In the genomic region with DNA sequence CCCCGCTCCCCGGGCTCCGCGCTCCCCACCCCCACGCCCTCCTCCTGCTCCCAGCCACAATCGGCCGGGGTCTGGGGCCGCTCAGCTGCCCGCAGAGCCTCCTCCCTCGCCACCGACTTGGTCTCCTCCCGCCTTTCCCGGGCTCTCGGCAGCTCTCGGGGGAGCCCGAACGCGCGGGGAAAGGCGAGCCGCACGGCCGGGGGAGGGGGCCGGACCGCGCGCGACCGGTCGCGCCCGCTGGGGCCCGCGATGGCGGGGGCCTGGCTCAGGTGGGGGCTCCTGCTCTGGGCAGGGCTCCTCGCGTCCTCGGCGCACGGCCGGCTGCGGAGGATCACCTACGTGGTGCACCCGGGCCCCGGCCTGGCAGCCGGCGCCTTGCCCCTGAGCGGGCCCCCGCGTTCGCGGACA, we compare ENCODE assay signal across 8 cellular contexts. TPM values are rescaled to one million over a fixed set of nuclear protein-coding genes. Genes with fewer than 3 reads are reported as not detected.
A peak's percentile ranks its signal among the peaks of the same experiment; 100 is the strongest.
DNase-seq lines count a peak whose midpoint lies in the region; ATAC-seq and TF ChIP-seq lines count a peak whose summit lies in the region.

No MANE protein-coding gene starts in this region.

- no peaks in the 10 kb centered on the region for H3K36me3 ChIP-seq in gastroesophageal sphincter

- DNase-seq in T-helper 17 cell, result peak in 1 of 3 donors; percentile 11
- no peak for DNase-seq in retinal pigment epithelial cell (ENCODE audit: low read depth)
- DNase-seq in activated T-helper 1 cell treated with anti-CD3 and anti-CD28 coated beads, Interleukin-12 subunit alpha, Interleukin-12 subunit beta, Interleukin-2, Interleukin-4 antibody, amounts not matched to agents 30 ng/mL and 10 ng/mL and 1 ng/mL, durations not matched to agents 14 hours and 24 hours and 36 hours (ENCODE audit: low spot score), result no peak
- DNase-seq in NCI-H2107 treated with DMSO at 0.1 percent for 48 hours (lab: John Stamatoyannopoulos, UW; ENCODE audit: unreplicated experiment), result no peak
- DNase-seq in NCI-H524 (lab: John Stamatoyannopoulos, UW), result no peak

- TF ChIP-seq CTCF in gastroesophageal sphincter (IDR thresholded peaks at IDR 0.05), result no peak
- no peak for TF ChIP-seq CTCF in retinal pigment epithelial cell (conservative IDR thresholded peaks at IDR 0.05; ENCODE audit: low read depth, low read length)

- H3K4me3 ChIP-seq in gastroesophageal sphincter (peak overlapping the region; percentile 77 to 96), retinal pigment epithelial cell (ENCODE audit: low read length) (peak overlapping the region; percentile 73)

- H3K4me1 ChIP-seq in gastroesophageal sphincter, result peaks cover 0 to 32% (median 0%) of the 10 kb centered on the region in 3 donors

- no peak for TF ChIP-seq POLR2A in gastroesophageal sphincter (IDR thresholded peaks at IDR 0.05)

- H3K27ac ChIP-seq in gastroesophageal sphincter, result peak overlapping the region; percentile 83 to 95 (median 92)

- peaks cover 8% of the 10 kb centered on the region for H3K4me1 Mint-ChIP-seq in T-helper 17 cell
- peaks cover 3% of the 10 kb centered on the region for H3K4me1 Mint-ChIP-seq in activated T-helper 1 cell treated with anti-CD3 and anti-CD28 coated beads, Interleukin-12 subunit alpha, Interleukin-12 subunit beta, Interleukin-2, Interleukin-4 antibody, amounts not matched to agents 30 ng/mL and 10 ng/mL and 1 ng/mL, durations not matched to agents 14 hours and 24 hours and 36 hours (ENCODE audit: low read depth)

- ATAC-seq in GM18517 (IDR thresholded peaks at IDR 0.05; ENCODE audit: unreplicated experiment) (peak; percentile 23), HG02678 (IDR thresholded peaks at IDR 0.05; ENCODE audit: unreplicated experiment) (peak; percentile 22), T-helper 17 cell (peak; percentile 2), gastroesophageal sphincter (peak; percentile 42)

- intact Hi-C loops in activated T-helper 1 cell treated with anti-CD3 and anti-CD28 coated beads, Interleukin-12 subunit alpha, Interleukin-12 subunit beta, Interleukin-2, Interleukin-4 antibody, amounts not matched to agents 30 ng/mL and 10 ng/mL and 1 ng/mL, durations not matched to agents 14 hours and 24 hours and 36 hours (cut with micrococcal nuclease), result loop anchor here (2.0 to 5.0 kb wide), 4 partner anchors 174 to 652 kb away; a partner anchor contains a TSS

- H3K9me3 Mint-ChIP-seq in activated T-helper 1 cell treated with anti-CD3 and anti-CD28 coated beads, Interleukin-12 subunit alpha, Interleukin-12 subunit beta, Interleukin-2, Interleukin-4 antibody, amounts not matched to agents 30 ng/mL and 10 ng/mL and 1 ng/mL, durations not matched to agents 14 hours and 24 hours and 36 hours, result no peaks in the 10 kb centered on the region

- no peaks in the 10 kb centered on the region for H3K27me3 ChIP-seq in gastroesophageal sphincter

- peak overlapping the region; percentile 85 for H3K4me3 Mint-ChIP-seq in T-helper 17 cell
- no peak overlapping the region for H3K4me3 Mint-ChIP-seq in activated T-helper 1 cell treated with anti-CD3 and anti-CD28 coated beads, Interleukin-12 subunit alpha, Interleukin-12 subunit beta, Interleukin-2, Interleukin-4 antibody, amounts not matched to agents 30 ng/mL and 10 ng/mL and 1 ng/mL, durations not matched to agents 14 hours and 24 hours and 36 hours

- H3K9me3 ChIP-seq in T-helper 17 cell (ENCODE audit: control insufficient read depth, low read length, poor library complexity, severe bottlenecking) (no peaks in the 10 kb centered on the region), gastroesophageal sphincter (no peaks in the 10 kb centered on the region)

- H3K36me3 Mint-ChIP-seq in T-helper 17 cell (ENCODE audit: low read depth), result peaks cover 3% of the 10 kb centered on the region
- no peaks in the 10 kb centered on the region for H3K36me3 Mint-ChIP-seq in activated T-helper 1 cell treated with anti-CD3 and anti-CD28 coated beads, Interleukin-12 subunit alpha, Interleukin-12 subunit beta, Interleukin-2, Interleukin-4 antibody, amounts not matched to agents 30 ng/mL and 10 ng/mL and 1 ng/mL, durations not matched to agents 14 hours and 24 hours and 36 hours (ENCODE audit: low read depth)

- H3K27me3 Mint-ChIP-seq in T-helper 17 cell, result peaks cover 39% of the 10 kb centered on the region
- peaks cover 30% of the 10 kb centered on the region for H3K27me3 Mint-ChIP-seq in activated T-helper 1 cell treated with anti-CD3 and anti-CD28 coated beads, Interleukin-12 subunit alpha, Interleukin-12 subunit beta, Interleukin-2, Interleukin-4 antibody, amounts not matched to agents 30 ng/mL and 10 ng/mL and 1 ng/mL, durations not matched to agents 14 hours and 24 hours and 36 hours (ENCODE audit: insufficient read depth)

- no peak overlapping the region for H3K27ac Mint-ChIP-seq in T-helper 17 cell
- H3K27ac Mint-ChIP-seq in activated T-helper 1 cell treated with anti-CD3 and anti-CD28 coated beads, Interleukin-12 subunit alpha, Interleukin-12 subunit beta, Interleukin-2, Interleukin-4 antibody, amounts not matched to agents 30 ng/mL and 10 ng/mL and 1 ng/mL, durations not matched to agents 14 hours and 24 hours and 36 hours, result no peak overlapping the region

- no CpG with 5 or more reads among the region's 52 CpGs for WGBS in gastroesophageal sphincter (ENCODE audit: low coverage in 1 of 2), 2 donors

- TF ChIP-seq EP300 in gastroesophageal sphincter (IDR thresholded peaks at IDR 0.05), result no peak

RNA-seq across cellular contexts. Expression of a gene that starts 0.3 kb away (rescaled TPM):
- total RNA-seq in T-helper 17 cell, result 10 to 100 TPM in 1 of 2 donors, 1 to 10 TPM in 1; 2.2 to 33.8 TPM
- 100 to 1,000 TPM; 238 to 493 (median 378) TPM for total RNA-seq in gastroesophageal sphincter
- 0.12 and 0.26 TPM in 2 replicates for total RNA-seq in activated T-helper 1 cell treated with anti-CD3 and anti-CD28 coated beads, Interleukin-12 subunit alpha, Interleukin-12 subunit beta, Interleukin-2, Interleukin-4 antibody, amounts not matched to agents 30 ng/mL and 10 ng/mL and 1 ng/mL, durations not matched to agents 14 hours and 24 hours and 36 hours

Comparison
In these comparisons a context has a peak if more than half of its experiments do, and no peak if none do; other contexts are left out.
1. RNA of a gene that starts 0.3 kb away (total RNA-seq): 238 to 493 TPM in gastroesophageal sphincter; 2.2 to 33.8 TPM in T-helper 17 cell and 0.12 to 0.26 TPM in activated T-helper 1 cell treated with anti-CD3 and anti-CD28 coated beads, Interleukin-12 subunit alpha, Interleukin-12 subunit beta, Interleukin-2, Interleukin-4 antibody, amounts not matched to agents 30 ng/mL and 10 ng/mL and 1 ng/mL, durations not matched to agents 14 hours and 24 hours and 36 hours; every median in the first group is over 4 times any median in the second.
2. Peak in every context shown above with its lines, with median percentiles within 50 percentile points of each other: ATAC-seq.